In genomic region chr5:90555666-90556065, GRCh38 we compare ENCODE assay signal across 22 cellular contexts. TPM values are rescaled to one million over a fixed set of nuclear protein-coding genes. Genes with fewer than 3 reads are reported as not detected.
DNase-seq lines count a peak whose midpoint lies in the region; ATAC-seq, FAIRE-seq and TF ChIP-seq lines count a peak whose summit lies in the region.
"Had no signal": no experiment of that assay in that cellular context is flagged by ENCODE, and none has a peak within 500 bp of the region (broad histone marks: within the 10 kb centered on the region; RNA-seq: fewer than 3 reads in every experiment).

No MANE protein-coding gene starts in this region.

- no peak for ATAC-seq in K562
- no peak for ATAC-seq in HG03469 (IDR thresholded peaks at IDR 0.05; ENCODE audit: unreplicated experiment)
- ATAC-seq: CD8-positive, alpha-beta T cell; GM12878 had no signal

- H3K14ac ChIP-seq in H9 (ENCODE audit: insufficient read depth, low read length), result no peak overlapping the region

- POLR2A ChIA-PET in K562 (lab: Yijun Ruan, JAX), result interaction anchor here (1.6 to 1.7 kb wide), 2 partner anchors 8 to 27 kb away, joined by 4 to 6 read pairs; no protein-coding TSS in a partner anchor

- no peak for FAIRE-seq in K562 (lab: Jason Lieb, UNC)
- FAIRE-seq: GM12878, GM19239, H54 had no signal

- no peak overlapping the region for H3K23ac ChIP-seq in H9 (ENCODE audit: insufficient read length, low read depth, low read length)

- no peaks in the 10 kb centered on the region for H3K9me1 ChIP-seq in K562 (ENCODE audit: control insufficient read depth, insufficient read depth, low read length)

- no peaks in the 10 kb centered on the region for H3K9me3 ChIP-seq in H9 (ENCODE audit: control insufficient read depth, low read depth, low read length)
- no peaks in the 10 kb centered on the region for H3K9me3 ChIP-seq in K562 (replicated peaks; ENCODE audit: control insufficient read depth, insufficient read depth, low read depth, low read length)
- H3K9me3 ChIP-seq in iPS-20b (ENCODE audit: insufficient read depth, low read depth, low read length), result no peaks in the 10 kb centered on the region
- H3K9me3 ChIP-seq: Caco-2 had no signal

- H3K27ac ChIP-seq in H9 (ENCODE audit: insufficient read length, low read depth, low read length) (no peak overlapping the region), K562 (ENCODE audit: extremely low read depth, low read depth, low read length) (no peak overlapping the region), iPS-20b (ENCODE audit: low read length) (no peak overlapping the region)
- H3K27ac ChIP-seq: BLaER1, C4-2B, GM23248 had no signal

- no peak overlapping the region for H3K4me3 Mint-ChIP-seq in H9
- no peak overlapping the region for H3K4me3 Mint-ChIP-seq in glutamatergic neuron (ENCODE audit: unreplicated experiment)
- H3K4me3 Mint-ChIP-seq: B cell; CD4-positive, CD25-positive, alpha-beta regulatory T cell; CD8-positive, alpha-beta T cell had no signal

- H2BK5ac ChIP-seq in H9 (ENCODE audit: insufficient read length, low read length), result no peak overlapping the region

- H3K27ac Mint-ChIP-seq in H9, result peak overlapping the region in 2 of 3 experiments; percentile 62 to 77; a peak in 2 of 7 replicates
- no peak overlapping the region for H3K27ac Mint-ChIP-seq in glutamatergic neuron (ENCODE audit: unreplicated experiment)
- H3K27ac Mint-ChIP-seq: B cell; CD4-positive, CD25-positive, alpha-beta regulatory T cell; CD8-positive, alpha-beta T cell had no signal

- H2AK5ac ChIP-seq in H9 (ENCODE audit: insufficient read length, low read length), result no peak overlapping the region

- H3K4me1 Mint-ChIP-seq in H9 (peaks cover 59 to 66% of the 10 kb centered on the region in 2 experiments), glutamatergic neuron (ENCODE audit: low read depth, unreplicated experiment) (peaks cover 2% of the 10 kb centered on the region)

- H3K36me3 ChIP-seq in K562 (ENCODE audit: control insufficient read depth, insufficient read depth, low read length), result no peaks in the 10 kb centered on the region
- H3K36me3 ChIP-seq in iPS-20b (ENCODE audit: insufficient read depth, low read depth, low read length), result no peaks in the 10 kb centered on the region
- H3K36me3 ChIP-seq: BLaER1 had no signal

- H3K23me2 ChIP-seq in H9 (ENCODE audit: insufficient read length, low read depth, low read length, poor library complexity, severe bottlenecking), result peaks cover 4% of the 10 kb centered on the region

- H3K36me3 Mint-ChIP-seq in H9 (ENCODE audit: insufficient read depth in 1 of 3, low read depth in 3 of 3) (no peaks in the 10 kb centered on the region; a peak in 1 of 7 replicates), glutamatergic neuron (ENCODE audit: unreplicated experiment) (no peaks in the 10 kb centered on the region)
- H3K36me3 Mint-ChIP-seq: CD4-positive, CD25-positive, alpha-beta regulatory T cell; CD8-positive, alpha-beta T cell had no signal

- H3K9ac ChIP-seq in H9 (ENCODE audit: extremely low read depth, insufficient read length, low read length), result no peak overlapping the region
- H3K9ac ChIP-seq in K562 (ENCODE audit: insufficient read depth in 1 of 2, low read depth in 2 of 2, low read length in 2 of 2), result no peak overlapping the region
- no peak overlapping the region for H3K9ac ChIP-seq in iPS-20b (ENCODE audit: low read depth, low read length)
- H3K9ac ChIP-seq: BLaER1, GM23248 had no signal

- no peaks in the 10 kb centered on the region for H4K20me1 ChIP-seq in H9 (ENCODE audit: control insufficient read depth, insufficient read depth, insufficient read length)
- no peaks in the 10 kb centered on the region for H4K20me1 ChIP-seq in K562 (replicated peaks; ENCODE audit: control insufficient read depth, insufficient read depth, low read length)
- H4K20me1 ChIP-seq: BLaER1 had no signal

- no peak overlapping the region for H3K56ac ChIP-seq in H9 (ENCODE audit: insufficient read length, low read depth, low read length)

- H3K4me3 ChIP-seq in K562 (no peak overlapping the region), iPS-20b (ENCODE audit: low read length) (peak overlapping the region; percentile 19; the same call in 1 of the 2 replicates)
- H3K4me3 ChIP-seq: BLaER1, GM12878, GM23248 had no signal

- H4K91ac ChIP-seq in H9 (ENCODE audit: insufficient read length, low read depth, low read length), result no peak overlapping the region

- H3K27me3 ChIP-seq in H9 (ENCODE audit: insufficient read depth, low read length), result no peaks in the 10 kb centered on the region
- no peaks in the 10 kb centered on the region for H3K27me3 ChIP-seq in K562 (ENCODE audit: control insufficient read depth in 2 of 2, insufficient read depth in 2 of 2, low read length in 2 of 2)
- H3K27me3 ChIP-seq in iPS-20b (ENCODE audit: insufficient read depth, low read length), result no peaks in the 10 kb centered on the region
- H3K27me3 ChIP-seq: BLaER1 had no signal

- H3K4me1 ChIP-seq in H9 (ENCODE audit: insufficient read depth, low read length) (peaks cover 15% of the 10 kb centered on the region), K562 (replicated peaks in 1 of 2; ENCODE audit: control insufficient read depth in 2 of 2, insufficient read depth in 2 of 2, low read length in 2 of 2) (peaks cover 4 to 7% of the 10 kb centered on the region in 2 experiments; a peak in 4 of 5 replicates), iPS-20b (ENCODE audit: insufficient read depth, low read length) (peaks cover 49% of the 10 kb centered on the region)

- CTCF ChIA-PET in K562 (lab: Yijun Ruan, JAX; ENCODE audit: low intra/inter-chr PET ratio), result no interaction called here

- TF ChIP-seq RAD21 in K562 (CRISPR knock-in tag; conservative IDR thresholded peaks at IDR 0.05 in 1 of 2, IDR thresholded peaks at IDR 0.05 in 1 of 2), result no peak

- 0 out of 2 replicates have a peak, but pooled peaks cover 2% of the 10 kb centered on the region for H3K27me3 Mint-ChIP-seq in H9 (ENCODE audit: low read depth)
- peaks cover 2% of the 10 kb centered on the region for H3K27me3 Mint-ChIP-seq in glutamatergic neuron (ENCODE audit: unreplicated experiment)

- H3T11ph ChIP-seq in H9 (ENCODE audit: low read length), result no peak overlapping the region

- no peak overlapping the region for H3K4ac ChIP-seq in H9 (ENCODE audit: low read depth, low read length)

- no peak overlapping the region for H2BK15ac ChIP-seq in H9 (ENCODE audit: low read depth, low read length)

- H3K79me2 ChIP-seq in H9 (ENCODE audit: insufficient read depth, low read length) (no peaks in the 10 kb centered on the region; the same call in 1 of the 2 replicates), K562 (ENCODE audit: control insufficient read depth, insufficient read depth, low read length) (peaks cover 19% of the 10 kb centered on the region)

- no peak for TF ChIP-seq CTCF in H9 (conservative IDR thresholded peaks at IDR 0.05)
- no peak for TF ChIP-seq CTCF in K562 (IDR thresholded peaks at IDR 0.05 in 2 of 3, conservative IDR thresholded peaks at IDR 0.05 in 1 of 3; ENCODE audit: insufficient read depth in 2 of 3, low read depth in 1 of 3, low read length in 3 of 3)
- no peak for TF ChIP-seq CTCF in glutamatergic neuron (IDR thresholded peaks at IDR 0.05; ENCODE audit: partially characterized antibody, unreplicated experiment)

- no peak overlapping the region for H2BK12ac ChIP-seq in H9 (ENCODE audit: insufficient read length, low read depth, low read length)

- no peak overlapping the region for H4K8ac ChIP-seq in H9 (replicated peaks; ENCODE audit: insufficient read length, low read depth, low read length)

- H3K4me2 ChIP-seq in H9 (ENCODE audit: insufficient read depth, insufficient read length, low read length), result no peak overlapping the region
- H3K4me2 ChIP-seq in K562 (ENCODE audit: insufficient read depth, low read length), result no peak overlapping the region
- H3K4me2 ChIP-seq: BLaER1 had no signal

- BruUV-seq in K562 (replicated peaks; lab: Mats Ljungman, UMichigan), result no TSS peak

- no peak overlapping the region for H4K5ac ChIP-seq in H9 (ENCODE audit: insufficient read length, low read depth, low read length)

- no peak for TF ChIP-seq POLR2A in K562 (conservative IDR thresholded peaks at IDR 0.05)

- H3K79me1 ChIP-seq in H9 (ENCODE audit: insufficient read depth, low read depth, low read length, poor library complexity, severe bottlenecking), result no peaks in the 10 kb centered on the region

- H3K9me3 Mint-ChIP-seq in H9 (peaks cover 0 to 3% of the 10 kb centered on the region in 2 experiments; a peak in 1 of 5 replicates), glutamatergic neuron (ENCODE audit: unreplicated experiment) (peaks cover 2% of the 10 kb centered on the region)
- H3K9me3 Mint-ChIP-seq: CD8-positive, alpha-beta T cell had no signal

- H2BK120ac ChIP-seq in H9 (ENCODE audit: low read depth, low read length, poor library complexity, severe bottlenecking), result no peak overlapping the region

- no peak for TF ChIP-seq EP300 in K562 (IDR thresholded peaks at IDR 0.05; ENCODE audit: low read length)

- in situ Hi-C loops in K562 (cut with MboI), result no loop called here

- intact Hi-C loops in K562 (cut with micrococcal nuclease), result no loop called here

- H3K18ac ChIP-seq in H9 (ENCODE audit: insufficient read length, low read depth, low read length), result no peak overlapping the region

- DNase-seq in H9, result no peak
- DNase-seq in K562 (ENCODE audit: extremely low read depth in 1 of 4, low spot score in 3 of 4), result no peak
- no peak for DNase-seq in glutamatergic neuron
- DNase-seq in stimulated activated CD4-positive, alpha-beta T cell treated with anti-CD3 and anti-CD28 coated beads, Interleukin-4, amount 100 ng/mL, for 24 hours, result no peak
- DNase-seq: Caco-2; CD4-positive, CD25-positive, alpha-beta regulatory T cell; CD8-positive, alpha-beta T cell; DMS153; DMS79; EL; GDM1; GM23248; HCEC 1CT had no signal

- no peak overlapping the region for H2BK20ac ChIP-seq in H9 (ENCODE audit: low read depth, low read length, poor library complexity, severe bottlenecking)

- no peak overlapping the region for H2AFZ ChIP-seq in H9 (ENCODE audit: low read length)
- H2AFZ ChIP-seq in K562 (ENCODE audit: low read depth, low read length), result no peak overlapping the region
- H2AFZ ChIP-seq: GM23248 had no signal

RNA-seq across cellular contexts. Expression of gene ADGRV1, which starts 2.9 kb away (rescaled TPM):
- total RNA-seq in H9 (2021) (55.4 and 64.8 TPM in 2 replicates), K562 (2014; rRNA removed) (71.6 and 75.0 TPM in 2 replicates), K562 (2014; rRNA removed; fragmentation: Illumina TruSeq; extraction: Trizol) (156 and 170 TPM in 2 replicates), K562 (2015; rRNA removed; fragmentation: Illumina TruSeq; extraction: Trizol) (101 and 111 TPM in 2 replicates), K562 (2021) (70.6 and 73.7 TPM in 2 replicates), glutamatergic neuron (ENCODE audit: unreplicated experiment) (18.2 TPM)
- total RNA-seq in K562 (2011; cell fraction: chromatin; rRNA removed; ENCODE audit: low replicate concordance), result 426 and 1,792 TPM in 2 replicates
- total RNA-seq in K562 (2011; cell fraction: nucleolus; rRNA removed), result 167 and 305 TPM in 2 replicates
- total RNA-seq in K562 (2011; cell fraction: nucleoplasm; rRNA removed), result 499 and 612 TPM in 2 replicates
- polyA plus RNA-seq in K562 (2011; rRNA removed) (49.6 and 58.2 TPM in 2 replicates), K562 (2014; fragmentation: Illumina TruSeq; extraction: Trizol) (45.6 and 47.5 TPM in 2 replicates), K562 (2014; fragmentation: Nextera tagmentation; extraction: Ambion mirVana) (10 to 100 TPM; 21.7 to 24.5 TPM), K562 (2014; rRNA removed) (50.7 and 51.8 TPM in 2 replicates)
- 18.0 and 26.3 TPM in 2 replicates for polyA plus RNA-seq in K562 (2011; cell fraction: cytosol; rRNA removed)
- 135 and 146 TPM in 2 replicates for polyA plus RNA-seq in K562 (2011; cell fraction: nucleus; rRNA removed)
- 34.1 and 37.7 TPM in 2 replicates for polyA plus RNA-seq in K562 (2012)
- polyA minus RNA-seq in K562 (2011; rRNA and poly(A)+ RNA removed), result 318 and 333 TPM in 2 replicates
- 24.5 and 45.3 TPM in 2 replicates for polyA minus RNA-seq in K562 (2011; cell fraction: cytosol; rRNA and poly(A)+ RNA removed)
- polyA minus RNA-seq in K562 (2011; cell fraction: nucleus; rRNA and poly(A)+ RNA removed), result 512 and 599 TPM in 2 replicates
- total RNA-seq: A172, B cell, GM23248 had no signal
- polyA plus RNA-seq: GM23248 had no signal

RNA-seq across cellular contexts. Expression of gene LYSMD3, which starts 26.3 kb away (rescaled TPM):
- total RNA-seq in H9 (2021), result 14.0 and 16.5 TPM in 2 replicates
- 8.0 and 49.3 TPM in 2 replicates for total RNA-seq in K562 (2011; cell fraction: chromatin; rRNA removed; ENCODE audit: low replicate concordance)
- total RNA-seq in K562 (2011; cell fraction: nucleolus; rRNA removed), result 4.8 and 6.4 TPM in 2 replicates
- total RNA-seq in K562 (2011; cell fraction: nucleoplasm; rRNA removed), result 15.0 and 31.4 TPM in 2 replicates
- total RNA-seq in K562 (2014; rRNA removed), result 11.7 TPM in 2 replicates
- 23.3 and 30.3 TPM in 2 replicates for total RNA-seq in K562 (2014; rRNA removed; fragmentation: Illumina TruSeq; extraction: Trizol)
- 17.5 and 20.7 TPM in 2 replicates for total RNA-seq in K562 (2015; rRNA removed; fragmentation: Illumina TruSeq; extraction: Trizol)
- 21.1 and 21.9 TPM in 2 replicates for total RNA-seq in K562 (2021)
- polyA plus RNA-seq in K562 (2011; rRNA removed), result 35.1 and 42.3 TPM in 2 replicates
- polyA plus RNA-seq in K562 (2011; cell fraction: cytosol; rRNA removed), result 4.8 and 14.0 TPM in 2 replicates
- polyA plus RNA-seq in K562 (2011; cell fraction: nucleus; rRNA removed), result 8.2 and 12.3 TPM in 2 replicates
- polyA plus RNA-seq in K562 (2012), result 15.0 and 18.3 TPM in 2 replicates
- polyA plus RNA-seq in K562 (2014; fragmentation: Illumina TruSeq; extraction: Trizol), result 21.2 and 25.0 TPM in 2 replicates
- 10 to 100 TPM in 1 of 2 experiments, 1 to 10 TPM in 1; 9.5 to 19.2 TPM for polyA plus RNA-seq in K562 (2014; fragmentation: Nextera tagmentation; extraction: Ambion mirVana)
- 16.5 and 17.6 TPM in 2 replicates for polyA plus RNA-seq in K562 (2014; rRNA removed)
- polyA minus RNA-seq in K562 (2011; rRNA and poly(A)+ RNA removed), result 61.9 and 70.0 TPM in 2 replicates
- polyA minus RNA-seq in K562 (2011; cell fraction: cytosol; rRNA and poly(A)+ RNA removed), result 16.2 and 17.2 TPM in 2 replicates
- 10.4 and 21.7 TPM in 2 replicates for polyA minus RNA-seq in K562 (2011; cell fraction: nucleus; rRNA and poly(A)+ RNA removed)
- 7.8 TPM for total RNA-seq in glutamatergic neuron (ENCODE audit: unreplicated experiment)
